14 cellular contexts compared by ENCODE assay signal in genomic region chr1:24961961-24962861, GRCh38. TPM values are rescaled to one million over a fixed set of nuclear protein-coding genes. Genes with fewer than 3 reads are reported as not detected.
A peak's percentile ranks its signal among the peaks of the same experiment; 100 is the strongest.
DNase-seq lines count a peak whose midpoint lies in the region; FAIRE-seq and TF ChIP-seq lines count a peak whose summit lies in the region.
"Had no signal": no experiment of that assay in that cellular context is flagged by ENCODE, and none has a peak within 500 bp of the region (broad histone marks: within the 10 kb centered on the region; RNA-seq: fewer than 3 reads in every experiment).

No MANE protein-coding gene starts in this region.

- no peak for DNase-seq in BE2C
- DNase-seq in GM12865 (ENCODE audit: low read depth) = no peak
- peak; percentile 62 for DNase-seq in WERI-Rb-1
- DNase-seq in kidney = peak; percentile 58
- DNase-seq in substantia nigra (lab: John Stamatoyannopoulos, UW) = no peak
- no peak for DNase-seq in COR-L47 (lab: John Stamatoyannopoulos, UW)
- DNase-seq in 8988T = no peak
- DNase-seq in NCI-H345 treated with DMSO at 0.1 percent for 48 hours (lab: John Stamatoyannopoulos, UW; ENCODE audit: unreplicated experiment) = no peak
- DNase-seq: NCI-H1417; NCI-H526; stimulated activated CD4-positive, alpha-beta T cell treated with anti-CD3 and anti-CD28 coated beads, Interleukin-4, amount 100 ng/mL, for 24 hours had no signal

- H3K9ac ChIP-seq in kidney (ENCODE audit: low read length in 2 of 2) = no peak overlapping the region

- FAIRE-seq in kidney (lab: Jason Lieb, UNC) = no peak
- FAIRE-seq: G401.6 had no signal

- H3K27ac ChIP-seq in WERI-Rb-1 = peak overlapping the region; percentile 57
- no peak overlapping the region for H3K27ac ChIP-seq in kidney (ENCODE audit: low read depth in 2 of 2, low read length in 2 of 2)
- no peak overlapping the region for H3K27ac ChIP-seq in substantia nigra (ENCODE audit: low read depth, low read length, poor library complexity, severe bottlenecking)
- H3K27ac ChIP-seq: BLaER1 treated with 17β-estradiol and CSF1 and Interleukin-3, amounts not matched to agents 10 nM and 100 nM; coronary artery had no signal

- no peaks in the 10 kb centered on the region for H3K9me3 ChIP-seq in BE2C
- no peaks in the 10 kb centered on the region for H3K9me3 ChIP-seq in WERI-Rb-1 (ENCODE audit: severe bottlenecking)
- H3K9me3 ChIP-seq in kidney (ENCODE audit: control insufficient read depth in 1 of 2, low read length in 2 of 2) = no peaks in the 10 kb centered on the region
- H3K9me3 ChIP-seq: BLaER1 treated with 17β-estradiol and CSF1 and Interleukin-3, amounts not matched to agents 10 nM and 100 nM had no signal

- peak; percentile 8; the same call in 1 of the 2 replicates for TF ChIP-seq CTCF in BE2C (IDR thresholded peaks at IDR 0.05; ENCODE audit: low read depth, low read length)
- TF ChIP-seq CTCF in GM12865 (IDR thresholded peaks at IDR 0.05; ENCODE audit: insufficient read depth, low read depth, low read length, missing control alignments) = no peak
- peak; percentile 63 for TF ChIP-seq CTCF in WERI-Rb-1 (IDR thresholded peaks at IDR 0.05; ENCODE audit: low read depth, low read length)
- no peak for TF ChIP-seq CTCF in kidney (IDR thresholded peaks at IDR 0.05; ENCODE audit: borderline replicate concordance, extremely low read depth, insufficient read depth)

- intact Hi-C loops in kidney (cut with DNase I) = no loop called here

- no peaks in the 10 kb centered on the region for H3K27me3 ChIP-seq in BE2C
- no peaks in the 10 kb centered on the region for H3K27me3 ChIP-seq in WERI-Rb-1 (ENCODE audit: insufficient read depth, low read depth, severe bottlenecking)

- H3K36me3 ChIP-seq in BE2C (no peaks in the 10 kb centered on the region), WERI-Rb-1 (no peaks in the 10 kb centered on the region), kidney (ENCODE audit: control insufficient read depth in 1 of 2, insufficient read depth in 2 of 2, low read length in 2 of 2) (no peaks in the 10 kb centered on the region)
- H3K36me3 ChIP-seq: BLaER1 treated with 17β-estradiol and CSF1 and Interleukin-3, amounts not matched to agents 10 nM and 100 nM had no signal

- no peaks in the 10 kb centered on the region for H3K4me1 ChIP-seq in BE2C
- H3K4me1 ChIP-seq in kidney (ENCODE audit: control insufficient read depth in 1 of 2, insufficient read depth in 1 of 2, low read depth in 1 of 2, low read length in 2 of 2) = no peaks in the 10 kb centered on the region

- H3K4me3 ChIP-seq in BE2C (ENCODE audit: low read depth, low read length) (no peak overlapping the region), GM12865 (ENCODE audit: low read depth, low read length) (peak overlapping the region; percentile 67), WERI-Rb-1 (ENCODE audit: low read depth, low read length) (no peak overlapping the region), kidney (ENCODE audit: low read length in 2 of 2) (no peak overlapping the region)
- H3K4me3 ChIP-seq: BLaER1 treated with 17β-estradiol and CSF1 and Interleukin-3, amounts not matched to agents 10 nM and 100 nM; coronary artery had no signal

RNA-seq across cellular contexts. Expression of gene RUNX3, which starts 32.1 kb away (rescaled TPM):
- not detected for polyA plus RNA-seq in BE2C (2012; ENCODE audit: insufficient read depth, insufficient read length, low read depth)
- 7.9 TPM for total RNA-seq in kidney
- polyA plus RNA-seq in kidney (ENCODE audit: insufficient read depth, low read depth, low replicate concordance) = 0.47 TPM

Comparison
In these comparisons a context has a peak if more than half of its experiments do, and no peak if none do; other contexts are left out.
1. DNase-seq: peak in WERI-Rb-1 (single experiment) and kidney (single experiment); none in BE2C (single experiment), GM12865 (single experiment), substantia nigra (0 of 49), COR-L47 (single experiment), 8988T (single experiment) and NCI-H345 treated with DMSO at 0.1 percent for 48 hours (single experiment).
2. CTCF ChIP-seq: peak in BE2C (single experiment) and WERI-Rb-1 (single experiment); none in GM12865 (single experiment) and kidney (single experiment).